In the genomic region with DNA sequence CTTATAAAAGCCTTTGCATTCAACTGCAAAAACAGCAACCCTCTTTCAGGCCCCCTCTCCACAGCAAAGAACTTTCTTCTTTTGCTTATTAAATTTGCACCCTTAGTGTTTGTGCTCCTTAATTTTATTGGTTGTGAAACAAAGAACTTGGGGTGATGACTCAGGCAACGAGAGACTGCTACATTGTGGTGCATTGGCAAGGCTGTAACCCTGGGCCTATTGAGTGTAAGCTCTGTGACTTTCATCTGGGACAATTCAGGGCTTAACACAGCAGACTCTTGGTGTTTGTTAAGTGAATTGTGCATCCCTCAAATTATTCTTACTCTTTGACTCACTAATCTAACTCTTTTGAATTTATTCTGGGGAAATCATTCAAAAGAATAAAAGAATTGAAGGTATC, we compare ENCODE assay signal across 16 cellular contexts.
"Had no signal": no experiment of that assay in that cellular context is flagged by ENCODE, and none has a peak within 500 bp of the region (broad histone marks: within the 10 kb centered on the region; RNA-seq: fewer than 3 reads in every experiment).

No MANE protein-coding gene starts in this region.

- H3K9me3 ChIP-seq: psoas muscle had no signal

- H2AFZ ChIP-seq: hepatocyte had no signal

- H3K36me3 ChIP-seq: left ventricle myocardium inferior, spleen, WERI-Rb-1 had no signal

- H3K4me3 ChIP-seq: hepatocyte, left ventricle myocardium inferior, psoas muscle, spleen had no signal

- ATAC-seq: activated CD4-positive, alpha-beta T cell treated with anti-CD3 and anti-CD28 coated beads for 36 hours; activated CD8-positive, alpha-beta memory T cell treated with anti-CD3 and anti-CD28 coated beads, Interleukin-2, amount 10 ng/mL, durations not matched to agents 7 days and 5 days; activated T-cell treated with anti-CD3 and anti-CD28 coated beads, Interleukin-2, amount 50 U/mL, for 4 hours; natural killer cell treated with Interleukin-12 subunit alpha and Interleukin-12 subunit beta and Interleukin-15 and Interleukin-18, amount 100 ng/mL, for 72 hours; psoas muscle; sciatic nerve had no signal

- DNase-seq: activated CD4-positive, alpha-beta memory T cell treated with anti-CD3 and anti-CD28 coated beads for 36 hours; activated CD4-positive, alpha-beta T cell treated with anti-CD3 and anti-CD28 coated beads for 36 hours; activated CD8-positive, alpha-beta memory T cell treated with anti-CD3 and anti-CD28 coated beads, Interleukin-2, amount 10 ng/mL, durations not matched to agents 7 days and 5 days; activated effector memory CD4-positive, alpha-beta T cell treated with anti-CD3 and anti-CD28 coated beads, Interleukin-2, amount 50 U/mL, for 16 hours; activated T-cell treated with anti-CD3 and anti-CD28 coated beads, Interleukin-2, amount 50 U/mL, for 4 hours; cerebellar nuclear complex; effector memory CD4-positive, alpha-beta T cell; kidney; left ventricle myocardium inferior; mesenchymal stem cell; psoas muscle; spleen; WERI-Rb-1 had no signal

- H3K27ac ChIP-seq: hepatocyte, left ventricle myocardium inferior, psoas muscle, spleen, WERI-Rb-1 had no signal

- H3K79me2 ChIP-seq: hepatocyte had no signal

- H3K4me1 ChIP-seq: left ventricle myocardium inferior, psoas muscle, spleen had no signal

- H3K4me2 ChIP-seq: hepatocyte had no signal

- H3K27me3 ChIP-seq: hepatocyte, spleen had no signal
